Comparison of ENCODE assay signal across 9 cellular contexts in the genomic region with DNA sequence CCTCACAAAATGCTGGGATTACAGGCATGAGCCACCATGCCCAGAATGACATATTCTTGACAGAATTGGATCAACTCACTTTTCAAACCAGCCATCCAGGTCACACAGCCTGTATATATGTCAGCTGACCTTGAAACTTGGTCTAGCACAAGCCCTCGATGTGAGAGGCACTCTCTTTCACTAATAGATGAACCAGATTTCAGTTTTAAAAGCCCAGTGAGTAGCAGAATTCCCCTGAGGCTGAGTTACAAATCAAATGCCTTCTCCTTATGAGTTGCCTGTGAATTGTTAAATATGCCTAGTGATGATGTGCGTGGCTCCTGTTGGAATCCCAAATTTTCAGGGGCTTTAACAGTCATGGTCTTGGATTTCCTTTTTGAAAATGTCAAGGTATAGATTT.
A peak's percentile ranks its signal among the peaks of the same experiment; 100 is the strongest.
DNase-seq lines count a peak whose midpoint lies in the region; ATAC-seq lines count a peak whose summit lies in the region.
"Had no signal": no experiment of that assay in that cellular context is flagged by ENCODE, and none has a peak within 500 bp of the region (broad histone marks: within the 10 kb centered on the region; RNA-seq: fewer than 3 reads in every experiment).

No MANE protein-coding gene starts in this region.

- peak; percentile 50 for ATAC-seq in GM18870 (IDR thresholded peaks at IDR 0.05; ENCODE audit: unreplicated experiment)
- ATAC-seq in GM21360 (IDR thresholded peaks at IDR 0.05; ENCODE audit: unreplicated experiment): peak; percentile 42
- peak; percentile 44 for ATAC-seq in HG03354 (IDR thresholded peaks at IDR 0.05; ENCODE audit: poor library complexity, severe bottlenecking, unreplicated experiment)
- ATAC-seq in memory B cell (ENCODE audit: low read depth): no peak
- ATAC-seq in HG03097 (IDR thresholded peaks at IDR 0.05; ENCODE audit: low FRiP score, unreplicated experiment): no peak

- peaks cover 2% of the 10 kb centered on the region for H3K36me3 Mint-ChIP-seq in memory B cell

- H3K4me1 Mint-ChIP-seq in memory B cell: peaks cover 39% of the 10 kb centered on the region

- H3K9me3 Mint-ChIP-seq in memory B cell: no peaks in the 10 kb centered on the region
- H3K9me3 Mint-ChIP-seq: HFFc6 had no signal

- no peaks in the 10 kb centered on the region for H3K27me3 Mint-ChIP-seq in memory B cell

- H3K27ac Mint-ChIP-seq in memory B cell: peak overlapping the region; percentile 90
- H3K27ac Mint-ChIP-seq: HFFc6 had no signal

- DNase-seq in memory B cell (ENCODE audit: low spot score in 2 of 2) (no peak), globus pallidus (ENCODE audit: low spot score) (no peak), NCI-H510A treated with DMSO at 0.1 percent for 48 hours (lab: John Stamatoyannopoulos, UW) (no peak)
- DNase-seq: HFFc6; stimulated activated CD4-positive, alpha-beta T cell treated with anti-CD3 and anti-CD28 coated beads, Interleukin-4, amount 100 ng/mL, for 4 hours had no signal

- H3K4me3 Mint-ChIP-seq in memory B cell: no peak overlapping the region
- H3K4me3 Mint-ChIP-seq: HFFc6 had no signal

Comparison
In these comparisons a context has a peak if more than half of its experiments do, and no peak if none do; other contexts are left out.
1. ATAC-seq: peak in GM18870 (single experiment), GM21360 (single experiment) and HG03354 (single experiment); none in memory B cell (single experiment) and HG03097 (single experiment).